ENCODE assay signal across 32 cellular contexts in genomic region chr12:91127296-91127695, GRCh38. TPM values are rescaled to one million over a fixed set of nuclear protein-coding genes. Genes with fewer than 3 reads are reported as not detected.
DNase-seq lines count a peak whose midpoint lies in the region; ATAC-seq and TF ChIP-seq lines count a peak whose summit lies in the region.
"Had no signal": no experiment of that assay in that cellular context is flagged by ENCODE, and none has a peak within 500 bp of the region (broad histone marks: within the 10 kb centered on the region; RNA-seq: fewer than 3 reads in every experiment).

No MANE protein-coding gene starts in this region.

- H3K79me2 ChIP-seq in GM23248 (ENCODE audit: insufficient read depth) (no peaks in the 10 kb centered on the region), neural progenitor cell (ENCODE audit: low read depth) (no peaks in the 10 kb centered on the region)

- H3K4me3 Mint-ChIP-seq in neural progenitor cell = no peak overlapping the region
- H3K4me3 Mint-ChIP-seq: activated CD4-positive, alpha-beta T cell treated with anti-CD3 and anti-CD28 coated beads, Interleukin-2, amount 10 ng/mL, durations not matched to agents 24 days and 14 days; CD4-positive, alpha-beta T cell; immature natural killer cell; naive B cell; stimulated activated effector memory CD8-positive, alpha-beta T cell treated with anti-CD3 and anti-CD28 coated beads, Interleukin-12 subunit alpha, Interleukin-12 subunit beta, amount 100 ng/mL, for 72 hours; WTC11 had no signal

- 48% methylated on average over 2 of the region's 2 CpGs for WGBS in GM23248 (ENCODE audit: low coverage in 1 of 2, low lambda C conversion rate in 2 of 2, missing lambda C conversion rate in 2 of 2), 2 experiments

- no peaks in the 10 kb centered on the region for H3K27me3 Mint-ChIP-seq in neural progenitor cell (ENCODE audit: insufficient read depth, low read depth)
- H3K27me3 Mint-ChIP-seq: activated CD4-positive, alpha-beta T cell treated with anti-CD3 and anti-CD28 coated beads, Interleukin-2, amount 10 ng/mL, durations not matched to agents 24 days and 14 days; CD4-positive, alpha-beta T cell had no signal

- no peaks in the 10 kb centered on the region for H4K20me1 ChIP-seq in GM23248 (ENCODE audit: insufficient read depth)
- no peaks in the 10 kb centered on the region for H4K20me1 ChIP-seq in neural progenitor cell (ENCODE audit: low read depth)

- H3K27ac ChIP-seq in 22Rv1 = peak overlapping the region; percentile 48
- H3K27ac ChIP-seq in GM23248 = peak overlapping the region; percentile 83
- H3K27ac ChIP-seq in neural progenitor cell = no peak overlapping the region
- H3K27ac ChIP-seq: breast epithelium, gastroesophageal sphincter, left ventricle myocardium inferior, psoas muscle, transverse colon had no signal

- H3K4me2 ChIP-seq in GM23248 (ENCODE audit: unreplicated experiment) (peak overlapping the region; percentile 57), neural progenitor cell (no peak overlapping the region)

- no peaks in the 10 kb centered on the region for H3K36me3 ChIP-seq in GM23248 (ENCODE audit: low read depth)
- H3K36me3 ChIP-seq in neural progenitor cell = no peaks in the 10 kb centered on the region
- H3K36me3 ChIP-seq: breast epithelium, gastroesophageal sphincter, left ventricle myocardium inferior, transverse colon had no signal

- no peak for ATAC-seq in HG02678 (IDR thresholded peaks at IDR 0.05; ENCODE audit: unreplicated experiment)
- ATAC-seq: activated naive CD4-positive, alpha-beta T cell treated with anti-CD3 and anti-CD28 coated beads, Interleukin-2, amount 50 U/mL, for 72 hours; gastroesophageal sphincter; psoas muscle; stimulated activated effector memory CD8-positive, alpha-beta T cell treated with anti-CD3 and anti-CD28 coated beads, Interleukin-12 subunit alpha, Interleukin-12 subunit beta, amount 100 ng/mL, for 72 hours; WTC11 had no signal

- H3K36me3 Mint-ChIP-seq in neural progenitor cell = no peaks in the 10 kb centered on the region
- H3K36me3 Mint-ChIP-seq: activated naive CD4-positive, alpha-beta T cell treated with anti-CD3 and anti-CD28 coated beads, Interleukin-2, amount 50 U/mL, for 72 hours; immature natural killer cell; naive B cell; stimulated activated effector memory CD8-positive, alpha-beta T cell treated with anti-CD3 and anti-CD28 coated beads, Interleukin-12 subunit alpha, Interleukin-12 subunit beta, amount 100 ng/mL, for 72 hours; WTC11 had no signal

- peak; percentile 66 for DNase-seq in GM23248
- peak; percentile 4 for DNase-seq in SW480 (ENCODE audit: low spot score)
- peak; percentile 39 for DNase-seq in myocyte (ENCODE audit: low read depth)
- no peak for DNase-seq in neural progenitor cell (ENCODE audit: low spot score)
- DNase-seq in NCI-H1436 (lab: John Stamatoyannopoulos, UW) = no peak
- no peak for DNase-seq in NCI-H510A treated with DMSO at 0.1 percent for 48 hours (lab: John Stamatoyannopoulos, UW)
- DNase-seq: 8988T; activated CD4-positive, alpha-beta T cell treated with anti-CD3 and anti-CD28 coated beads, Interleukin-2, amount 10 ng/mL, durations not matched to agents 24 days and 14 days; amygdala; CD4-positive, alpha-beta T cell; DMS 273 treated with DMSO at 0.1 percent for 48 hours; hypothalamus; immature natural killer cell; Karpas-422; left ventricle myocardium inferior; naive B cell; NCI-H146; NCI-H345; NCI-H774; psoas muscle; SHP77 treated with DMSO at 0.1 percent for 48 hours; stimulated activated CD4-positive, alpha-beta T cell treated with anti-CD3 and anti-CD28 coated beads, Interleukin-15, amount 100 ng/mL, for 24 hours; transverse colon had no signal

- H3K9me3 ChIP-seq in GM23248 (ENCODE audit: low read depth) (no peaks in the 10 kb centered on the region), neural progenitor cell (ENCODE audit: low read depth) (no peaks in the 10 kb centered on the region)
- H3K9me3 ChIP-seq: breast epithelium, gastroesophageal sphincter, left ventricle myocardium inferior, psoas muscle, transverse colon had no signal

- no peaks in the 10 kb centered on the region for H3K27me3 ChIP-seq in GM23248 (replicated peaks; ENCODE audit: insufficient read depth)
- H3K27me3 ChIP-seq in neural progenitor cell = no peaks in the 10 kb centered on the region
- H3K27me3 ChIP-seq: breast epithelium, gastroesophageal sphincter, transverse colon had no signal

- H3K9ac ChIP-seq in GM23248 = peak overlapping the region; percentile 47
- no peak overlapping the region for H3K9ac ChIP-seq in neural progenitor cell

- in situ Hi-C loops in GM23248 (cut with MboI) = no loop called here

- no peak overlapping the region for H3K27ac Mint-ChIP-seq in neural progenitor cell
- H3K27ac Mint-ChIP-seq: activated CD4-positive, alpha-beta T cell treated with anti-CD3 and anti-CD28 coated beads, Interleukin-2, amount 10 ng/mL, durations not matched to agents 24 days and 14 days; activated naive CD4-positive, alpha-beta T cell treated with anti-CD3 and anti-CD28 coated beads, Interleukin-2, amount 50 U/mL, for 72 hours; CD4-positive, alpha-beta T cell; immature natural killer cell; naive B cell; stimulated activated effector memory CD8-positive, alpha-beta T cell treated with anti-CD3 and anti-CD28 coated beads, Interleukin-12 subunit alpha, Interleukin-12 subunit beta, amount 100 ng/mL, for 72 hours; WTC11 had no signal

- H3K4me1 Mint-ChIP-seq in neural progenitor cell = no peaks in the 10 kb centered on the region
- H3K4me1 Mint-ChIP-seq: activated CD4-positive, alpha-beta T cell treated with anti-CD3 and anti-CD28 coated beads, Interleukin-2, amount 10 ng/mL, durations not matched to agents 24 days and 14 days; immature natural killer cell; stimulated activated effector memory CD8-positive, alpha-beta T cell treated with anti-CD3 and anti-CD28 coated beads, Interleukin-12 subunit alpha, Interleukin-12 subunit beta, amount 100 ng/mL, for 72 hours; WTC11 had no signal

- TF ChIP-seq CTCF in 22Rv1 (IDR thresholded peaks at IDR 0.05) (no peak), neural progenitor cell (IDR thresholded peaks at IDR 0.05) (no peak)

- H3K4me1 ChIP-seq in GM23248 (ENCODE audit: insufficient read depth) = peaks cover 46% of the 10 kb centered on the region
- H3K4me1 ChIP-seq in neural progenitor cell = no peaks in the 10 kb centered on the region
- H3K4me1 ChIP-seq: breast epithelium, gastroesophageal sphincter, left ventricle myocardium inferior, psoas muscle had no signal

- H3K4me3 ChIP-seq in GM23248 = no peak overlapping the region
- H3K4me3 ChIP-seq in neural progenitor cell = no peak overlapping the region
- H3K4me3 ChIP-seq: breast epithelium, gastroesophageal sphincter, left ventricle myocardium inferior, psoas muscle, transverse colon had no signal

- H3K9me3 Mint-ChIP-seq in neural progenitor cell = no peaks in the 10 kb centered on the region
- H3K9me3 Mint-ChIP-seq: activated CD4-positive, alpha-beta T cell treated with anti-CD3 and anti-CD28 coated beads, Interleukin-2, amount 10 ng/mL, durations not matched to agents 24 days and 14 days; activated naive CD4-positive, alpha-beta T cell treated with anti-CD3 and anti-CD28 coated beads, Interleukin-2, amount 50 U/mL, for 72 hours; CD4-positive, alpha-beta T cell; WTC11 had no signal

- H3F3A ChIP-seq in GM23248 (ENCODE audit: insufficient read depth) = peaks cover 23% of the 10 kb centered on the region
- H3F3A ChIP-seq in neural progenitor cell (ENCODE audit: low read depth) = no peaks in the 10 kb centered on the region

- no peaks in the 10 kb centered on the region for H3K9me2 ChIP-seq in GM23248 (ENCODE audit: insufficient read depth)

- H2AFZ ChIP-seq in GM23248 (no peak overlapping the region), neural progenitor cell (replicated peaks) (no peak overlapping the region)

RNA-seq across cellular contexts. Expression of gene LUM, which starts 16.0 kb away (rescaled TPM):
- 556 and 573 TPM in 2 replicates for total RNA-seq in GM23248 (2014; rRNA removed; shearing (Covaris generic))
- polyA plus RNA-seq in GM23248 (2016; fragmentation: Nextera tagmentation; extraction: Ambion mirVana) = 564 and 584 TPM in 2 replicates
- total RNA-seq in myocyte (147 and 149 TPM in 2 replicates), neural progenitor cell (ENCODE audit: low replicate concordance) (0.19 TPM in 1 of 2 replicates, not detected in the other)
- 317 TPM for polyA plus RNA-seq in myocyte (2012)
- total RNA-seq: activated CD4-positive, alpha-beta T cell treated with anti-CD3 and anti-CD28 coated beads, Interleukin-2, amount 10 ng/mL, durations not matched to agents 24 days and 14 days; activated CD8-positive, alpha-beta memory T cell treated with anti-CD3 and anti-CD28 coated beads for 36 hours; activated naive CD4-positive, alpha-beta T cell treated with anti-CD3 and anti-CD28 coated beads, Interleukin-2, amount 50 U/mL, for 72 hours; CD4-positive, alpha-beta T cell; HepG2 had no signal
- polyA plus RNA-seq: HepG2, immature natural killer cell had no signal

RNA-seq across cellular contexts. Expression of gene DCN, which starts 55.3 kb away (rescaled TPM):
- total RNA-seq in GM23248 (2014; rRNA removed; shearing (Covaris generic)) = 432 and 441 TPM in 2 replicates
- 483 and 504 TPM in 2 replicates for polyA plus RNA-seq in GM23248 (2016; fragmentation: Nextera tagmentation; extraction: Ambion mirVana)
- total RNA-seq in myocyte (356 and 491 TPM in 2 replicates), neural progenitor cell (ENCODE audit: low replicate concordance) (not detected in 2 replicates)
- 544 TPM for polyA plus RNA-seq in myocyte (2012)
- total RNA-seq: activated CD4-positive, alpha-beta T cell treated with anti-CD3 and anti-CD28 coated beads, Interleukin-2, amount 10 ng/mL, durations not matched to agents 24 days and 14 days; activated CD8-positive, alpha-beta memory T cell treated with anti-CD3 and anti-CD28 coated beads for 36 hours; activated naive CD4-positive, alpha-beta T cell treated with anti-CD3 and anti-CD28 coated beads, Interleukin-2, amount 50 U/mL, for 72 hours; CD4-positive, alpha-beta T cell; HepG2 had no signal
- polyA plus RNA-seq: HepG2, immature natural killer cell had no signal

Comparison
In these comparisons a context has a peak if more than half of its experiments do, and no peak if none do; other contexts are left out.
1. DNase-seq: peak in GM23248 (single experiment), SW480 (single experiment) and myocyte (single experiment); none in neural progenitor cell (single experiment), NCI-H1436 (single experiment) and NCI-H510A treated with DMSO at 0.1 percent for 48 hours (single experiment).
2. RNA of gene LUM, which starts 16.0 kb away (total RNA-seq): 556 to 573 TPM in GM23248 and 147 to 149 TPM in myocyte; 0.19 TPM in neural progenitor cell; every median in the first group is over 100 times any median in the second.
3. RNA of gene DCN, which starts 55.3 kb away (total RNA-seq): 432 to 441 TPM in GM23248 and 356 to 491 TPM in myocyte; not detected in neural progenitor cell; every median in the first group is over 100 times any median in the second.